13 cellular contexts compared by ENCODE assay signal in genomic region chr3:69433938-69434263, GRCh38. TPM values are rescaled to one million over a fixed set of nuclear protein-coding genes. Genes with fewer than 3 reads are reported as not detected.
DNase-seq lines count a peak whose midpoint lies in the region; ATAC-seq, FAIRE-seq and TF ChIP-seq lines count a peak whose summit lies in the region.
"Had no signal": no experiment of that assay in that cellular context is flagged by ENCODE, and none has a peak within 500 bp of the region (broad histone marks: within the 10 kb centered on the region; RNA-seq: fewer than 3 reads in every experiment).

No MANE protein-coding gene starts in this region.

- CTCF ChIA-PET in SK-N-SH (lab: Yijun Ruan, JAX) = interaction anchor here (1.0 to 2.0 kb wide), 6 partner anchors 9 to 313 kb away, joined by 3 to 8 read pairs (median 5); no protein-coding TSS in a partner anchor

- ATAC-seq in GM21367 (IDR thresholded peaks at IDR 0.05; ENCODE audit: unreplicated experiment) (peak; percentile 35), GM21619 (IDR thresholded peaks at IDR 0.05; ENCODE audit: unreplicated experiment) (no peak)

- no peaks in the 10 kb centered on the region for H4K20me1 ChIP-seq in SK-N-SH (ENCODE audit: insufficient read depth)

- TF ChIP-seq RAD21 in SK-N-SH (IDR thresholded peaks at IDR 0.05; ENCODE audit: low read length) = no peak

- DNase-seq in D721Med (ENCODE audit: insufficient read length, low spot score) (peak; percentile 11), SK-N-SH (no peak), globus pallidus (ENCODE audit: low spot score) (peak; percentile 67), SHP77 treated with DMSO at 0.1 percent for 48 hours (lab: John Stamatoyannopoulos, UW) (no peak), NCI-H1092 (lab: John Stamatoyannopoulos, UW) (no peak), SW 1271 (lab: John Stamatoyannopoulos, UW) (no peak)
- DNase-seq: COR-L47; mesendoderm; NCI-H187; spleen; stimulated activated naive CD4-positive, alpha-beta T cell had no signal

- POLR2A ChIA-PET in SK-N-SH (lab: Yijun Ruan, JAX) = interaction anchor here (1.0 kb wide), 1 partner anchor 18 kb away, joined by 3 read pairs; no protein-coding TSS in a partner anchor

- H2AFZ ChIP-seq in SK-N-SH (ENCODE audit: low read depth) = peak overlapping the region; percentile 46; the same call in 1 of the 2 replicates

- TF ChIP-seq EP300 in SK-N-SH (IDR thresholded peaks at IDR 0.05; ENCODE audit: borderline replicate concordance in 1 of 2, low read depth in 1 of 2, low read length in 1 of 2) = no peak

- TF ChIP-seq CTCF in D721Med (IDR thresholded peaks at IDR 0.05; ENCODE audit: insufficient read depth, missing control alignments) = no peak
- TF ChIP-seq CTCF in SK-N-SH (IDR thresholded peaks at IDR 0.05) = no peak

- no peaks in the 10 kb centered on the region for H3F3A ChIP-seq in SK-N-SH (replicated peaks; ENCODE audit: insufficient read depth)

- no peak overlapping the region for H3K4me3 ChIP-seq in SK-N-SH (ENCODE audit: low read depth in 2 of 2, low read length in 1 of 2)
- H3K4me3 ChIP-seq: spleen had no signal

- H3K27me3 ChIP-seq in SK-N-SH (ENCODE audit: insufficient read depth) = no peaks in the 10 kb centered on the region
- H3K27me3 ChIP-seq: spleen had no signal

- H3K9ac ChIP-seq in SK-N-SH = no peak overlapping the region

- no peaks in the 10 kb centered on the region for H3K9me3 ChIP-seq in SK-N-SH
- H3K9me3 ChIP-seq: spleen had no signal

- H3K36me3 ChIP-seq in SK-N-SH (replicated peaks in 1 of 2; ENCODE audit: control insufficient read depth in 1 of 2, insufficient read depth in 2 of 2, low read length in 1 of 2) = no peaks in the 10 kb centered on the region
- H3K36me3 ChIP-seq: spleen had no signal

- H3K4me2 ChIP-seq in SK-N-SH = peak overlapping the region; percentile 16; the same call in 1 of the 2 replicates

- no peaks in the 10 kb centered on the region for H3K79me2 ChIP-seq in SK-N-SH (ENCODE audit: insufficient read depth)

- H3K27ac ChIP-seq in SK-N-SH (ENCODE audit: low read depth in 2 of 2, low read length in 1 of 2) = no peak overlapping the region; a peak in 2 of 4 replicates
- H3K27ac ChIP-seq: spleen had no signal

- peak; percentile 92 for FAIRE-seq in D721Med (lab: Jason Lieb, UNC)

- 27% methylated on average over 4 of the region's 4 CpGs for WGBS in SK-N-SH (ENCODE audit: low lambda C conversion rate)

- no peaks in the 10 kb centered on the region for H3K9me2 ChIP-seq in SK-N-SH

- H3K4me1 ChIP-seq in SK-N-SH (ENCODE audit: control insufficient read depth in 1 of 2, insufficient read depth in 2 of 2, low read depth in 1 of 2, low read length in 1 of 2) = peaks cover 7 to 12% of the 10 kb centered on the region in 2 experiments; a peak in 3 of 4 replicates

TF ChIP-seq in SK-N-SH, 30 proteins besides CTCF, POLR2A, EP300 and RAD21:
- peak; percentile 15; the same call in 1 of the 2 replicates for TF ChIP-seq FOSL2 (IDR thresholded peaks at IDR 0.05; ENCODE audit: borderline replicate concordance, low read depth)
- no peak for TF ChIP-seq USF1 (IDR thresholded peaks at IDR 0.05; ENCODE audit: borderline replicate concordance, low read depth)
- peak; percentile 26; the same call in 1 of the 2 replicates for TF ChIP-seq PBX3 (IDR thresholded peaks at IDR 0.05)
- TF ChIP-seq TCF12 (IDR thresholded peaks at IDR 0.05) = peak; percentile 48; the same call in 1 of the 2 replicates
- TF ChIP-seq RFX5 (IDR thresholded peaks at IDR 0.05; ENCODE audit: low read length) = peak; percentile 68; the same call in 1 of the 2 replicates
- 0 out of 2 replicates have a peak, but pooled peaks have one; percentile 10 for TF ChIP-seq MAX (IDR thresholded peaks at IDR 0.05; ENCODE audit: low read depth)
- peak; percentile 35 for TF ChIP-seq GATA2 (CRISPR knock-in tag; IDR thresholded peaks at IDR 0.05)
- TF ChIP-seq REST (IDR thresholded peaks at IDR 0.05; ENCODE audit: low read depth, low read length) = no peak
- TF ChIP-seq MXI1 (IDR thresholded peaks at IDR 0.05; ENCODE audit: low read depth, low read length) = no peak
TF ChIP-seq in SK-N-SH: peak in this region for 6.

RNA-seq across cellular contexts. Expression of gene FRMD4B, which starts 48.0 kb away (rescaled TPM):
- polyA plus RNA-seq in SK-N-SH (2012; rRNA removed) = 0.53 and 0.91 TPM in 2 replicates
- 0.50 and 0.60 TPM in 2 replicates for polyA plus RNA-seq in SK-N-SH (2012; cell fraction: cytosol; rRNA removed)
- polyA plus RNA-seq in SK-N-SH (2012; cell fraction: nucleus; rRNA removed) = 0.82 and 0.85 TPM in 2 replicates

Comparison
In these comparisons a context has a peak if more than half of its experiments do, and no peak if none do; other contexts are left out.
1. DNase-seq: peak in D721Med (single experiment) and globus pallidus (single experiment); none in SK-N-SH (single experiment), SHP77 treated with DMSO at 0.1 percent for 48 hours (single experiment), NCI-H1092 (single experiment) and SW 1271 (0 of 2).